8 cellular contexts compared by ENCODE assay signal in genomic region chr12:4648499-4649357, GRCh38. TPM values are rescaled to one million over a fixed set of nuclear protein-coding genes. Genes with fewer than 3 reads are reported as not detected.
DNase-seq lines count a peak whose midpoint lies in the region; ATAC-seq and TF ChIP-seq lines count a peak whose summit lies in the region.

Gene AKAP3 (minus strand): TSS chr12:4649051. CDS start chr12:4638196, 10,855 bp downstream.
Gene NDUFA9 (plus strand): TSS chr12:4649114. CDS start chr12:4649127, 13 bp downstream.

- peaks cover 13% of the 10 kb centered on the region for H3K27me3 Mint-ChIP-seq in T-helper 1 cell treated with Interleukin-12 subunit alpha and Interleukin-12 subunit beta and Interleukin-4 antibody, amounts not matched to agents 30 μg/mL and 1 μg/mL, for 36 hours (ENCODE audit: low read depth)

- peaks cover under 1% of the 10 kb centered on the region for H3K36me3 ChIP-seq in right atrium auricular region
- H3K36me3 ChIP-seq in prostate gland, result no peaks in the 10 kb centered on the region
- H3K36me3 ChIP-seq in urinary bladder (ENCODE audit: insufficient read depth), result no peaks in the 10 kb centered on the region

- H3K4me3 ChIP-seq in GM12864 (ENCODE audit: low read depth, low read length) (peak within 1 kb of the TSS; percentile 98), right atrium auricular region (peak within 1 kb of the TSS; percentile 71 to 85), prostate gland (peak within 1 kb of the TSS; percentile 73 to 78), urinary bladder (ENCODE audit: low read depth, low read length) (peak within 1 kb of the TSS; percentile 55)

- intact Hi-C loops in prostate gland (cut with DNase I), result loop anchor here (5.0 to 10.0 kb wide), 2 partner anchors 36 to 114 kb away; partner anchors contain the start of gene RAD51AP1

- H3K9me3 ChIP-seq in right atrium auricular region, result no peaks in the 10 kb centered on the region
- no peaks in the 10 kb centered on the region for H3K9me3 ChIP-seq in prostate gland

- H3K4me1 ChIP-seq in right atrium auricular region, result peaks cover 0 to 45% of the 10 kb centered on the region in 2 donors
- no peaks in the 10 kb centered on the region for H3K4me1 ChIP-seq in prostate gland (replicated peaks)
- no peaks in the 10 kb centered on the region for H3K4me1 ChIP-seq in urinary bladder (ENCODE audit: insufficient read depth)

- WGBS in prostate gland, result under 1% methylated on average over 39 of the region's 39 CpGs
- WGBS in urinary bladder, result under 1% methylated on average over 39 of the region's 39 CpGs

- no peaks in the 10 kb centered on the region for H3K9me3 Mint-ChIP-seq in T-helper 1 cell treated with Interleukin-12 subunit alpha and Interleukin-12 subunit beta and Interleukin-4 antibody, amounts not matched to agents 30 μg/mL and 1 μg/mL, for 36 hours

- peak; percentile 81 for ATAC-seq in HG02678 (IDR thresholded peaks at IDR 0.05; ENCODE audit: unreplicated experiment)

- peak; percentile 30 for TF ChIP-seq POLR2A in prostate gland (IDR thresholded peaks at IDR 0.05)

- H3K27ac Mint-ChIP-seq in T-helper 1 cell treated with Interleukin-12 subunit alpha and Interleukin-12 subunit beta and Interleukin-4 antibody, amounts not matched to agents 30 μg/mL and 1 μg/mL, for 36 hours, result peak within 1 kb of the TSS; percentile 93

- H3K4me3 Mint-ChIP-seq in T-helper 1 cell treated with Interleukin-12 subunit alpha and Interleukin-12 subunit beta and Interleukin-4 antibody, amounts not matched to agents 30 μg/mL and 1 μg/mL, for 36 hours, result peak within 1 kb of the TSS; percentile 100

- no peak for TF ChIP-seq CTCF in GM12864 (IDR thresholded peaks at IDR 0.05; ENCODE audit: low read depth, low read length, missing control alignments)
- no peak for TF ChIP-seq CTCF in right atrium auricular region (IDR thresholded peaks at IDR 0.05)
- TF ChIP-seq CTCF in prostate gland (IDR thresholded peaks at IDR 0.05), result peak in 1 of 4 experiments; percentile 14

- H3K27ac ChIP-seq in angular gyrus (ENCODE audit: low read depth, low read length) (peak within 1 kb of the TSS; percentile 56), right atrium auricular region (peak within 1 kb of the TSS; percentile 79 to 84), prostate gland (peak within 1 kb of the TSS; percentile 84 to 89), urinary bladder (ENCODE audit: low read depth) (peak within 1 kb of the TSS; percentile 73)

- peak; percentile 68 for DNase-seq in GM12864 (ENCODE audit: low read depth)
- peak; percentile 59 for DNase-seq in NCI-H1436 (lab: John Stamatoyannopoulos, UW)
- DNase-seq in right atrium auricular region (ENCODE audit: low spot score), result peak; percentile 86
- DNase-seq in prostate gland (ENCODE audit: low spot score), result peak; percentile 81

- no peaks in the 10 kb centered on the region for H3K36me3 Mint-ChIP-seq in T-helper 1 cell treated with Interleukin-12 subunit alpha and Interleukin-12 subunit beta and Interleukin-4 antibody, amounts not matched to agents 30 μg/mL and 1 μg/mL, for 36 hours (ENCODE audit: low read depth)

- peaks cover 32% of the 10 kb centered on the region for H3K4me1 Mint-ChIP-seq in T-helper 1 cell treated with Interleukin-12 subunit alpha and Interleukin-12 subunit beta and Interleukin-4 antibody, amounts not matched to agents 30 μg/mL and 1 μg/mL, for 36 hours (ENCODE audit: low read depth)

- H3K27me3 ChIP-seq in right atrium auricular region (no peaks in the 10 kb centered on the region), prostate gland (replicated peaks; ENCODE audit: insufficient read depth) (no peaks in the 10 kb centered on the region)

RNA-seq across cellular contexts. Expression of gene AKAP3, which starts in this region (rescaled TPM):
- total RNA-seq in right atrium auricular region (1 to 10 TPM in 1 of 2 donors, under 1 TPM in 1; 0.79 to 7.1 TPM), prostate gland (10 to 100 TPM in 1 of 2 donors, 1 to 10 TPM in 1; 1.8 to 13.9 TPM), urinary bladder (0.63 TPM)
- 1.3 TPM for polyA plus RNA-seq in urinary bladder

RNA-seq across cellular contexts. Expression of gene NDUFA9, which starts in this region (rescaled TPM):
- total RNA-seq in right atrium auricular region (10 to 100 TPM; 40.0 to 90.3 TPM), prostate gland (10 to 100 TPM; 21.8 to 38.8 TPM), urinary bladder (66.1 TPM)
- 61.2 TPM for polyA plus RNA-seq in urinary bladder

Comparison
In these comparisons a context has a peak if more than half of its experiments do, and no peak if none do; other contexts are left out.
1. Peak in every context shown above with its lines: DNase-seq, ATAC-seq, H3K4me3 ChIP-seq and H3K27ac ChIP-seq.